22 cellular contexts compared by ENCODE assay signal in genomic region chr7:152594801-152595200, GRCh38.
"Had no signal": no experiment of that assay in that cellular context is flagged by ENCODE, and none has a peak within 500 bp of the region (broad histone marks: within the 10 kb centered on the region; RNA-seq: fewer than 3 reads in every experiment).

No MANE protein-coding gene starts in this region.

- H3K9me3 ChIP-seq: esophagus squamous epithelium, gastroesophageal sphincter, left ventricle myocardium inferior, lower lobe of right lung, right atrium auricular region, thoracic aorta, transverse colon had no signal

- DNase-seq: cerebellar nuclear complex; esophagus squamous epithelium; foreskin fibroblast; glutamatergic neuron; islet precursor cell; left cardiac atrium; left ventricle myocardium inferior; lower lobe of right lung; naive B cell; small intestine; stimulated activated CD4-positive, alpha-beta T cell treated with anti-CD3 and anti-CD28 coated beads, Interleukin-4, amount 100 ng/mL, for 1 hour; stimulated activated CD8-positive, alpha-beta memory T cell treated with anti-CD3 and anti-CD28 coated beads, Interleukin-4, amount 100 ng/mL, for 48 hours; substantia nigra; transverse colon had no signal

- ATAC-seq: gastroesophageal sphincter; left cardiac atrium; lower lobe of right lung; stimulated activated effector memory CD8-positive, alpha-beta T cell treated with anti-CD3 and anti-CD28 coated beads, Interleukin-12 subunit alpha, Interleukin-12 subunit beta, amount 100 ng/mL, for 72 hours had no signal

- H3K27ac Mint-ChIP-seq: dendritic cell treated with granulocyte-macrophage colony-stimulating factor and Interleukin-4, amounts not matched to agents 40 ng/mL and 50 ng/mL, for 4 days; memory B cell; naive B cell; nephron; stimulated activated effector memory CD8-positive, alpha-beta T cell treated with anti-CD3 and anti-CD28 coated beads, Interleukin-12 subunit alpha, Interleukin-12 subunit beta, amount 100 ng/mL, for 72 hours; stimulated activated naive CD8-positive, alpha-beta T cell treated with anti-CD3 and anti-CD28 coated beads, Interleukin-15, Interleukin-2, amounts not matched to agents 100 ng/mL and 50 ng/mL, for 24 hours had no signal

- H3K27ac ChIP-seq: esophagus squamous epithelium, gastroesophageal sphincter, left ventricle myocardium inferior, lower lobe of right lung, right atrium auricular region, thoracic aorta, transverse colon had no signal

- H3K36me3 Mint-ChIP-seq: memory B cell; naive B cell; stimulated activated effector memory CD8-positive, alpha-beta T cell treated with anti-CD3 and anti-CD28 coated beads, Interleukin-12 subunit alpha, Interleukin-12 subunit beta, amount 100 ng/mL, for 72 hours had no signal

- H3K4me3 ChIP-seq: esophagus squamous epithelium, gastroesophageal sphincter, left ventricle myocardium inferior, lower lobe of right lung, right atrium auricular region, thoracic aorta, transverse colon had no signal

- H3K36me3 ChIP-seq: esophagus squamous epithelium, gastroesophageal sphincter, left ventricle myocardium inferior, lower lobe of right lung, right atrium auricular region, thoracic aorta, transverse colon had no signal

- H3K27me3 ChIP-seq: esophagus squamous epithelium, gastroesophageal sphincter, right atrium auricular region, transverse colon had no signal

- H3K4me1 ChIP-seq: esophagus squamous epithelium, gastroesophageal sphincter, left ventricle myocardium inferior, lower lobe of right lung, right atrium auricular region, transverse colon had no signal

- H3K9me3 Mint-ChIP-seq: dendritic cell treated with granulocyte-macrophage colony-stimulating factor and Interleukin-4, amounts not matched to agents 40 ng/mL and 50 ng/mL, for 4 days; memory B cell; nephron; stimulated activated effector memory CD8-positive, alpha-beta T cell treated with anti-CD3 and anti-CD28 coated beads, Interleukin-12 subunit alpha, Interleukin-12 subunit beta, amount 100 ng/mL, for 72 hours; stimulated activated naive CD8-positive, alpha-beta T cell treated with anti-CD3 and anti-CD28 coated beads, Interleukin-15, Interleukin-2, amounts not matched to agents 100 ng/mL and 50 ng/mL, for 24 hours had no signal

- H3K4me3 Mint-ChIP-seq: dendritic cell treated with granulocyte-macrophage colony-stimulating factor and Interleukin-4, amounts not matched to agents 40 ng/mL and 50 ng/mL, for 4 days; memory B cell; naive B cell; nephron; stimulated activated effector memory CD8-positive, alpha-beta T cell treated with anti-CD3 and anti-CD28 coated beads, Interleukin-12 subunit alpha, Interleukin-12 subunit beta, amount 100 ng/mL, for 72 hours; stimulated activated naive CD8-positive, alpha-beta T cell treated with anti-CD3 and anti-CD28 coated beads, Interleukin-15, Interleukin-2, amounts not matched to agents 100 ng/mL and 50 ng/mL, for 24 hours had no signal

- H3K4me1 Mint-ChIP-seq: naive B cell; nephron; stimulated activated effector memory CD8-positive, alpha-beta T cell treated with anti-CD3 and anti-CD28 coated beads, Interleukin-12 subunit alpha, Interleukin-12 subunit beta, amount 100 ng/mL, for 72 hours had no signal

- H3K27me3 Mint-ChIP-seq: naive B cell had no signal
